Comparison of ENCODE assay signal across 2 cellular contexts in the genomic region with DNA sequence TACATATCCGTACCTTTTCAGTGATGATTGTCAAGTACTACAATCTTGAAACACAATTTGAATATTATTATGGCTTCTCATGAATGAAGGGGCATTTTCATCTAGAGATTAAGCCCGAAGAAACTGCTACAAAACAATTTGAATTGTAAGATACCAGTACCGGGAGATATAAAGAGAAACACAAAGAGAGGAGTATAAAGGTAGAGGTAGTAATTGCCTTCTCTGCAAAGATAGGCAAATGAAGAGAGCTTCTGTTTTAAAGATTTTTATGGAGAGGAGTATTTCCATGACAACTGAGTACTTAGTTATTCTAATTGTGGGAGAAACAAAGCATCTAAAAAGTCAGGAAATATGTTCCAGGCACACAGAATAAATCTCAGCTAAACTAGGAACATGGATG.
TF ChIP-seq lines count a peak whose summit lies in the region.

No MANE protein-coding gene starts in this region.

TF ChIP-seq in WTC11, 78 proteins besides CTCF, POLR2A, EP300 and RAD21 (continued from another document):
- TF ChIP-seq ELF4 (CRISPR knock-in tag; IDR thresholded peaks at IDR 0.05; ENCODE audit: low read depth) (no peak), OVOL2 (CRISPR knock-in tag; IDR thresholded peaks at IDR 0.05; ENCODE audit: borderline replicate concordance) (no peak), SOX15 (CRISPR knock-in tag; IDR thresholded peaks at IDR 0.05) (no peak)
- TF ChIP-seq, protein P1, sequence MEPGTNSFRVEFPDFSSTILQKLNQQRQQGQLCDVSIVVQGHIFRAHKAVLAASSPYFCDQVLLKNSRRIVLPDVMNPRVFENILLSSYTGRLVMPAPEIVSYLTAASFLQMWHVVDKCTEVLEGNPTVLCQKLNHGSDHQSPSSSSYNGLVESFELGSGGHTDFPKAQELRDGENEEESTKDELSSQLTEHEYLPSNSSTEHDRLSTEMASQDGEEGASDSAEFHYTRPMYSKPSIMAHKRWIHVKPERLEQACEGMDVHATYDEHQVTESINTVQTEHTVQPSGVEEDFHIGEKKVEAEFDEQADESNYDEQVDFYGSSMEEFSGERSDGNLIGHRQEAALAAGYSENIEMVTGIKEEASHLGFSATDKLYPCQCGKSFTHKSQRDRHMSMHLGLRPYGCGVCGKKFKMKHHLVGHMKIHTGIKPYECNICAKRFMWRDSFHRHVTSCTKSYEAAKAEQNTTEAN (CRISPR knock-in tag; IDR thresholded peaks at IDR 0.05): no peak

TF ChIP-seq in neural cell, 6 proteins besides CTCF, POLR2A, EP300 and RAD21 (continued from another document):
- TF ChIP-seq, protein P2, sequence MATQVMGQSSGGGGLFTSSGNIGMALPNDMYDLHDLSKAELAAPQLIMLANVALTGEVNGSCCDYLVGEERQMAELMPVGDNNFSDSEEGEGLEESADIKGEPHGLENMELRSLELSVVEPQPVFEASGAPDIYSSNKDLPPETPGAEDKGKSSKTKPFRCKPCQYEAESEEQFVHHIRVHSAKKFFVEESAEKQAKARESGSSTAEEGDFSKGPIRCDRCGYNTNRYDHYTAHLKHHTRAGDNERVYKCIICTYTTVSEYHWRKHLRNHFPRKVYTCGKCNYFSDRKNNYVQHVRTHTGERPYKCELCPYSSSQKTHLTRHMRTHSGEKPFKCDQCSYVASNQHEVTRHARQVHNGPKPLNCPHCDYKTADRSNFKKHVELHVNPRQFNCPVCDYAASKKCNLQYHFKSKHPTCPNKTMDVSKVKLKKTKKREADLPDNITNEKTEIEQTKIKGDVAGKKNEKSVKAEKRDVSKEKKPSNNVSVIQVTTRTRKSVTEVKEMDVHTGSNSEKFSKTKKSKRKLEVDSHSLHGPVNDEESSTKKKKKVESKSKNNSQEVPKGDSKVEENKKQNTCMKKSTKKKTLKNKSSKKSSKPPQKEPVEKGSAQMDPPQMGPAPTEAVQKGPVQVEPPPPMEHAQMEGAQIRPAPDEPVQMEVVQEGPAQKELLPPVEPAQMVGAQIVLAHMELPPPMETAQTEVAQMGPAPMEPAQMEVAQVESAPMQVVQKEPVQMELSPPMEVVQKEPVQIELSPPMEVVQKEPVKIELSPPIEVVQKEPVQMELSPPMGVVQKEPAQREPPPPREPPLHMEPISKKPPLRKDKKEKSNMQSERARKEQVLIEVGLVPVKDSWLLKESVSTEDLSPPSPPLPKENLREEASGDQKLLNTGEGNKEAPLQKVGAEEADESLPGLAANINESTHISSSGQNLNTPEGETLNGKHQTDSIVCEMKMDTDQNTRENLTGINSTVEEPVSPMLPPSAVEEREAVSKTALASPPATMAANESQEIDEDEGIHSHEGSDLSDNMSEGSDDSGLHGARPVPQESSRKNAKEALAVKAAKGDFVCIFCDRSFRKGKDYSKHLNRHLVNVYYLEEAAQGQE (IDR thresholded peaks at IDR 0.05; ENCODE audit: borderline replicate concordance): no peak
- no peak for TF ChIP-seq SMC3 (conservative IDR thresholded peaks at IDR 0.05; ENCODE audit: poor library complexity)
